9 cellular contexts compared by ENCODE assay signal in the genomic region with DNA sequence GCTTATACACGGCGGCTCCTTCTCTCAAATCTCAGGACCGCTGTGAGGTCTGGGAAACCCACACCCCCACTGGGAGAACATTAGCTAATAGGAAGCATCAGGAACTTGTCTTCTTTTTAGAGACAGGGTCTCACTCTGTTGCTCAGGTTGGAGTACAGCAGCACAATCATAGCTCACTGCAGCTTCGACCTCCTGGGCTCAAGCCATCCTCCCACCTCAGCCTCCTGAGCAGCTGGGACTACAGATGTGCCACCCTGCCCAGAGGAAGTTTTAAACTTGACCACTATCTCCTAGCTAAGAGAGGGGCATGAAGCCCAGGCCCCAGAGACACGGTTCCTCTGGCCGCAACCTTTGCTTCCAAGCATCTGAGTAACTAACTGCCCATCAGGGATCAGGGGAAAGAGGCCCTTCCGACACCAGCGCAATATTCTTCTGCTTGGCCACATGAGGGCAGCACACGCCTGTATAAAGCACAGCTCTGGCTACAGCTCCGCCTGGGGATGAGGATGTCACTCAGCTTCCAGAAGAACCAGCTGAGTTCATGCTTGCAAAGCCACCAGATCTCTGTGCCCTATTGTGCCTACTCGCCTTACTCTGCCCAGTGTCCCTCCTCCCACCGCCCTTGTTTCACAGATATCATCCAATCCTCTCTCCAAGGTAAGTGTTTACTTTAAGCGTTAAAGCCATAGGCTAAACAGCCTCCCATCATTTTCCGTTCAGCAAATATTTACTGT. TPM values are rescaled to one million over a fixed set of nuclear protein-coding genes. Genes with fewer than 3 reads are reported as not detected.
A peak's percentile ranks its signal among the peaks of the same experiment; 100 is the strongest.
DNase-seq lines count a peak whose midpoint lies in the region; ATAC-seq and TF ChIP-seq lines count a peak whose summit lies in the region.
"Had no signal": no experiment of that assay in that cellular context is flagged by ENCODE, and none has a peak within 500 bp of the region (broad histone marks: within the 10 kb centered on the region; RNA-seq: fewer than 3 reads in every experiment).

No MANE protein-coding gene starts in this region.

- H3K36me3 Mint-ChIP-seq in activated naive CD8-positive, alpha-beta T cell treated with anti-CD3 and anti-CD28 coated beads for 36 hours, result no peaks in the 10 kb centered on the region

- H3K27ac ChIP-seq in heart left ventricle, result no peak overlapping the region

- no peak overlapping the region for H3K27ac Mint-ChIP-seq in activated naive CD8-positive, alpha-beta T cell treated with anti-CD3 and anti-CD28 coated beads for 36 hours

- WGBS in heart left ventricle, 4 donors, result 36 to 39% (median 37%) methylated on average over 10 to 14 of the region's 14 CpGs

- peak; percentile 88 for TF ChIP-seq CTCF in GM13976 (IDR thresholded peaks at IDR 0.05; ENCODE audit: borderline replicate concordance, control extremely low read depth, extremely low read depth, insufficient read depth, missing control alignments)
- peak; percentile 49 to 74 (median 64) for TF ChIP-seq CTCF in heart left ventricle (IDR thresholded peaks at IDR 0.05)

- in situ Hi-C loops in GM13976 (cut with MboI; ENCODE audit: low sequenced_read_pairs, unreplicated experiment), result no loop called here

- no peak for TF ChIP-seq POLR2A in heart left ventricle (IDR thresholded peaks at IDR 0.05)

- intact Hi-C loops in heart left ventricle (cut with DNase I), result loop anchor here (1.0 to 10.0 kb wide), 14 partner anchors 124 to 576 kb away; no protein-coding TSS in a partner anchor

- H3K4me1 ChIP-seq in heart left ventricle, result no peaks in the 10 kb centered on the region

- H3K9me3 ChIP-seq in heart left ventricle, result no peaks in the 10 kb centered on the region

- peaks cover 45% of the 10 kb centered on the region for H3K27me3 Mint-ChIP-seq in activated naive CD8-positive, alpha-beta T cell treated with anti-CD3 and anti-CD28 coated beads for 36 hours

- peaks cover 2% of the 10 kb centered on the region for H3K4me1 Mint-ChIP-seq in activated naive CD8-positive, alpha-beta T cell treated with anti-CD3 and anti-CD28 coated beads for 36 hours

- peak; percentile 69 to 88 (median 84) for ATAC-seq in heart left ventricle
- no peak for ATAC-seq in GM18861 (IDR thresholded peaks at IDR 0.05; ENCODE audit: unreplicated experiment)

- no peaks in the 10 kb centered on the region for H3K9me3 Mint-ChIP-seq in activated naive CD8-positive, alpha-beta T cell treated with anti-CD3 and anti-CD28 coated beads for 36 hours

- H3K27me3 ChIP-seq in heart left ventricle, result peaks cover 0 to 43% (median 11%) of the 10 kb centered on the region in 9 donors

- H3K36me3 ChIP-seq in heart left ventricle, result no peaks in the 10 kb centered on the region

- H3K4me3 Mint-ChIP-seq in activated naive CD8-positive, alpha-beta T cell treated with anti-CD3 and anti-CD28 coated beads for 36 hours, result no peak overlapping the region

- H3K4me3 ChIP-seq in heart left ventricle, result no peak overlapping the region

- peak; percentile 88 for DNase-seq in AG08396 (ENCODE audit: low spot score)
- peak; percentile 77 for DNase-seq in GM13976 (ENCODE audit: low spot score)
- peak in 48 of 76 experiments; percentile 3 to 63 (median 24) for DNase-seq in HUDEP-2 (lab: John Stamatoyannopoulos, UW; ENCODE audit: unreplicated experiment in 76 of 76)
- peak; percentile 69 for DNase-seq in RPMI8226
- DNase-seq in activated naive CD8-positive, alpha-beta T cell treated with anti-CD3 and anti-CD28 coated beads for 36 hours, result peak; percentile 45
- peak in 4 of 5 donors; percentile 36 to 45 (median 41) for DNase-seq in heart left ventricle
- DNase-seq in pulmonary artery endothelial cell (ENCODE audit: low read depth, low spot score), result peak; percentile 40

RNA-seq across cellular contexts. Expression of gene SLC6A11, which starts 57.6 kb away (rescaled TPM):
- not detected for total RNA-seq in activated naive CD8-positive, alpha-beta T cell treated with anti-CD3 and anti-CD28 coated beads for 36 hours
- total RNA-seq in heart left ventricle, result not detected
- not detected for polyA plus RNA-seq in heart left ventricle
- not detected in 2 replicates for total RNA-seq in pulmonary artery endothelial cell
- total RNA-seq: skeletal muscle tissue had no signal

Comparison
In these comparisons a context has a peak if more than half of its experiments do, and no peak if none do; other contexts are left out.
1. DNase-seq: peak in every context shown above with its lines; median percentile 88 in AG08396; 77 in GM13976; 69 in RPMI8226; 45 in activated naive CD8-positive, alpha-beta T cell treated with anti-CD3 and anti-CD28 coated beads for 36 hours; 41 in heart left ventricle; 40 in pulmonary artery endothelial cell; 24 in HUDEP-2.